Comparison of ENCODE assay signal across 27 cellular contexts in the genomic region with DNA sequence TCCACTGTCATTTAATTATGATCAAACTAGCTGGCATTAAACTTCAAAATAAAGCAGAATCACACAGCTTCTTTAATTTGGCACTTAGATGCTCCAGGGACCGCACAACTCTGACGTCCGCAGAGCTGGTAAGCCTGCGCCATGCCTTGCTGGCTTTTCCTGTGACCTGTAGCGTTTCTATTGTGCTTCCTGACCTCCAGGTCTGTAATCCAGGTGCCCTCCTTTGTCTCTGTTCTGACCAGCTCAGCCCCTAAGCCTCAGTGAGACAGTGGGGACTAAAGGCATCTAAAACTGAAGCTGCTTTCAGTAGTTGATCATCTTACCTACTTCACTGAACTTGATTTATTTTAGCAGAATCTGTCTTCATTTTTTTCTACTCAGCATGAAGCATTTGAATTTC.
"Had no signal": no experiment of that assay in that cellular context is flagged by ENCODE, and none has a peak within 500 bp of the region (broad histone marks: within the 10 kb centered on the region; RNA-seq: fewer than 3 reads in every experiment).

No MANE protein-coding gene starts in this region.

- H3K27ac Mint-ChIP-seq: activated B cell treated with CpG ODN at 0.5 μM for 24 hours; activated CD8-positive, alpha-beta T cell treated with anti-CD3 and anti-CD28 coated beads for 36 hours; activated naive CD4-positive, alpha-beta T cell treated with anti-CD3 and anti-CD28 coated beads for 36 hours; activated naive CD4-positive, alpha-beta T cell treated with anti-CD3 and anti-CD28 coated beads, Interleukin-2, amount 50 U/mL, for 72 hours; activated naive CD8-positive, alpha-beta T cell treated with anti-CD3 and anti-CD28 coated beads, Interleukin-2, amount 10 ng/mL, durations not matched to agents 7 days and 5 days; activated T-helper 17 cell treated with anti-CD3 and anti-CD28 coated beads, Interleukin-2, amount 50 U/mL, for 72 hours; T-helper 17 cell; T-helper 2 cell treated with Interferon-gamma antibody and Interleukin-4, amounts not matched to agents 5 μg/mL and 100 μg/mL, for 36 hours had no signal

- H3K9me3 Mint-ChIP-seq: activated B cell treated with CpG ODN at 0.5 μM for 24 hours; activated naive CD4-positive, alpha-beta T cell treated with anti-CD3 and anti-CD28 coated beads for 36 hours; activated naive CD8-positive, alpha-beta T cell treated with anti-CD3 and anti-CD28 coated beads, Interleukin-2, amount 10 ng/mL, durations not matched to agents 7 days and 5 days; activated T-cell treated with anti-CD3 and anti-CD28 coated beads, Interleukin-2, amount 50 U/mL, for 4 hours; activated T-helper 17 cell treated with anti-CD3 and anti-CD28 coated beads, Interleukin-2, amount 50 U/mL, for 72 hours; T-helper 2 cell treated with Interferon-gamma antibody and Interleukin-4, amounts not matched to agents 5 μg/mL and 100 μg/mL, for 36 hours had no signal

- H3K4me1 Mint-ChIP-seq: activated B cell treated with CpG ODN at 0.5 μM for 24 hours; activated naive CD8-positive, alpha-beta T cell treated with anti-CD3 and anti-CD28 coated beads, Interleukin-2, amount 10 ng/mL, durations not matched to agents 7 days and 5 days; activated T-helper 17 cell treated with anti-CD3 and anti-CD28 coated beads, Interleukin-2, amount 50 U/mL, for 72 hours; T-helper 17 cell had no signal

- H3K27me3 Mint-ChIP-seq: activated B cell treated with CpG ODN at 0.5 μM for 24 hours; activated CD8-positive, alpha-beta T cell treated with anti-CD3 and anti-CD28 coated beads for 36 hours; activated naive CD8-positive, alpha-beta T cell treated with anti-CD3 and anti-CD28 coated beads, Interleukin-2, amount 10 ng/mL, durations not matched to agents 7 days and 5 days; activated T-helper 17 cell treated with anti-CD3 and anti-CD28 coated beads, Interleukin-2, amount 50 U/mL, for 72 hours; T-helper 17 cell had no signal

- H3K36me3 ChIP-seq: ascending aorta, brain microvascular endothelial cell, esophagus squamous epithelium, gastroesophageal sphincter, heart right ventricle, WERI-Rb-1 had no signal

- H3K36me3 Mint-ChIP-seq: activated naive CD4-positive, alpha-beta T cell treated with anti-CD3 and anti-CD28 coated beads, Interleukin-2, amount 50 U/mL, for 72 hours; activated naive CD8-positive, alpha-beta T cell treated with anti-CD3 and anti-CD28 coated beads, Interleukin-2, amount 10 ng/mL, durations not matched to agents 7 days and 5 days had no signal

- H3K27me3 ChIP-seq: ascending aorta, brain microvascular endothelial cell, esophagus squamous epithelium, gastroesophageal sphincter, heart right ventricle had no signal

- H3K27ac ChIP-seq: ascending aorta, brain microvascular endothelial cell, epithelial cell of prostate, esophagus squamous epithelium, gastroesophageal sphincter, heart right ventricle, WERI-Rb-1 had no signal

- H3K4me1 ChIP-seq: ascending aorta, esophagus squamous epithelium, gastroesophageal sphincter, heart right ventricle had no signal

- H3K4me3 ChIP-seq: ascending aorta, esophagus squamous epithelium, gastroesophageal sphincter, heart right ventricle had no signal

- DNase-seq: activated B cell treated with CpG ODN at 0.5 μM for 24 hours; activated CD4-positive, alpha-beta T cell treated with anti-CD3 and anti-CD28 coated beads for 48 hours; activated CD4-positive, alpha-beta T cell treated with anti-CD3 and anti-CD28 coated beads, Interleukin-2, amount 50 U/mL, for 1 hour; activated CD4-positive, alpha-beta T cell treated with anti-CD3 and anti-CD28 coated beads, Interleukin-2, amount 50 U/mL, for 48 hours; activated CD8-positive, alpha-beta memory T cell treated with anti-CD3 and anti-CD28 coated beads for 24 hours; activated CD8-positive, alpha-beta T cell treated with anti-CD3 and anti-CD28 coated beads for 36 hours; activated effector memory CD4-positive, alpha-beta T cell treated with Interleukin-2 at 50 U/mL for 16 hours; activated naive CD4-positive, alpha-beta T cell treated with anti-CD3 and anti-CD28 coated beads for 36 hours; activated naive CD8-positive, alpha-beta T cell treated with anti-CD3 and anti-CD28 coated beads, Interleukin-2, amount 10 ng/mL, durations not matched to agents 7 days and 5 days; activated T-cell treated with anti-CD3 and anti-CD28 coated beads, Interleukin-2, amount 50 U/mL, for 4 hours; brain microvascular endothelial cell; cortex of kidney; dermis blood vessel endothelial cell; effector CD8-positive, alpha-beta T cell; esophagus squamous epithelium; foreskin melanocyte; heart right ventricle; T-helper 1 cell; T-helper 17 cell; T1000; WERI-Rb-1 had no signal

- H3K4me3 Mint-ChIP-seq: activated B cell treated with CpG ODN at 0.5 μM for 24 hours; activated CD8-positive, alpha-beta T cell treated with anti-CD3 and anti-CD28 coated beads for 36 hours; activated naive CD4-positive, alpha-beta T cell treated with anti-CD3 and anti-CD28 coated beads for 36 hours; activated naive CD8-positive, alpha-beta T cell treated with anti-CD3 and anti-CD28 coated beads, Interleukin-2, amount 10 ng/mL, durations not matched to agents 7 days and 5 days; activated T-cell treated with anti-CD3 and anti-CD28 coated beads, Interleukin-2, amount 50 U/mL, for 4 hours; activated T-helper 17 cell treated with anti-CD3 and anti-CD28 coated beads, Interleukin-2, amount 50 U/mL, for 72 hours; T-helper 17 cell; T-helper 2 cell treated with Interferon-gamma antibody and Interleukin-4, amounts not matched to agents 5 μg/mL and 100 μg/mL, for 36 hours had no signal

- H3K9me3 ChIP-seq: ascending aorta, esophagus squamous epithelium, gastroesophageal sphincter, heart right ventricle had no signal
